8 cellular contexts compared by ENCODE assay signal in genomic region chr19:13026478-13026999, GRCh38. TPM values are rescaled to one million over a fixed set of nuclear protein-coding genes. Genes with fewer than 3 reads are reported as not detected.
DNase-seq lines count a peak whose midpoint lies in the region; ATAC-seq lines count a peak whose summit lies in the region.

No MANE protein-coding gene starts in this region.

- H3K27me3 ChIP-seq in SJSA1 (replicated peaks) = no peaks in the 10 kb centered on the region

- H3K4me3 ChIP-seq in SJSA1 = no peak overlapping the region

- peaks cover 46% of the 10 kb centered on the region for H3K4me1 ChIP-seq in SJSA1 (replicated peaks)

- ATAC-seq in HG03460 (IDR thresholded peaks at IDR 0.05; ENCODE audit: unreplicated experiment) = no peak
- ATAC-seq in GM18520 (IDR thresholded peaks at IDR 0.05; ENCODE audit: unreplicated experiment) = no peak

- DNase-seq in KBM-7 = peak; percentile 26
- peak in 1 of 2 experiments; percentile 56 for DNase-seq in SJSA1 (ENCODE audit: low read depth in 1 of 2, low spot score in 2 of 2)
- peak; percentile 60 for DNase-seq in globus pallidus (ENCODE audit: low spot score)
- no peak for DNase-seq in iPS-NIHi11 (ENCODE audit: low spot score)
- DNase-seq in cerebellum (ENCODE audit: low spot score) = no peak

- no peaks in the 10 kb centered on the region for H3K9me3 ChIP-seq in SJSA1 (replicated peaks)

- peaks cover 10% of the 10 kb centered on the region; the same call in 1 of the 2 replicates for H3K36me3 ChIP-seq in SJSA1

- in situ Hi-C loops in KBM-7 (cut with MboI; ENCODE audit: low pct_unique_long_range_greater_than_20kb, low sequenced_read_pairs) = no loop called here

- peak overlapping the region; percentile 25 for H3K27ac ChIP-seq in SJSA1
- H3K27ac ChIP-seq in temporal lobe (ENCODE audit: low read depth, low read length) = peak overlapping the region; percentile 100

RNA-seq across cellular contexts. Expression of gene NFIX, which starts 31.3 kb away (rescaled TPM):
- total RNA-seq in SJSA1 (2014; rRNA removed; shearing (Covaris generic)) = 9.4 and 10.9 TPM in 2 replicates
- total RNA-seq in temporal lobe (185 TPM), cerebellum (62.8 TPM)

RNA-seq across cellular contexts. Expression of gene DAND5, which starts 57.2 kb away (rescaled TPM):
- total RNA-seq in SJSA1 (2014; rRNA removed; shearing (Covaris generic)) = 0.41 TPM in 1 of 2 replicates, not detected in the other
- total RNA-seq in temporal lobe = not detected
- 0.18 TPM for total RNA-seq in cerebellum

Comparison
In these comparisons a context has a peak if more than half of its experiments do, and no peak if none do; other contexts are left out.
1. DNase-seq: peak in KBM-7 (single experiment) and globus pallidus (single experiment); none in iPS-NIHi11 (single experiment) and cerebellum (single experiment).